ENCODE assay signal across 1 cellular context in the genomic region with DNA sequence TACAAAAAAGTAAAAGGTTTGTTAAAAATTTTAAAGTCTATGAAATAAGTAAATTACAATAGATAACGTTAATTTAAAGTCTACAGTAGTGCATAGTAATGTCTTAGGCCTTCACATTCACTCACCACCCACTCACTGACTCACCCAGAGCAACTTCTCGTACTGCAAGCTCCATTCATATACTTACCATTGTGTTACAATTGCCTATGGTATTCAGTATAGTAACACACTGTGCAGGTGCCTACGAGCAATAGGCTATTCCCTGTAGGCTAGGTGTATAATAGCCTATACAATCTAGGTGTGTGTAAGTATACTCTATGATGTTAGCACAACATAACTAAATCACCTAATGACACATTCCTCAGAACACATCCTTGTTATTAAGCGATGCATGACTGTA.
TF ChIP-seq lines count a peak whose summit lies in the region.

No MANE protein-coding gene starts in this region.

TF ChIP-seq in IMR-90, 13 proteins besides CTCF, POLR2A, EP300 and RAD21 (continued from another document):
- TF ChIP-seq, protein P1, sequence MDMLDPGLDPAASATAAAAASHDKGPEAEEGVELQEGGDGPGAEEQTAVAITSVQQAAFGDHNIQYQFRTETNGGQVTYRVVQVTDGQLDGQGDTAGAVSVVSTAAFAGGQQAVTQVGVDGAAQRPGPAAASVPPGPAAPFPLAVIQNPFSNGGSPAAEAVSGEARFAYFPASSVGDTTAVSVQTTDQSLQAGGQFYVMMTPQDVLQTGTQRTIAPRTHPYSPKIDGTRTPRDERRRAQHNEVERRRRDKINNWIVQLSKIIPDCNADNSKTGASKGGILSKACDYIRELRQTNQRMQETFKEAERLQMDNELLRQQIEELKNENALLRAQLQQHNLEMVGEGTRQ (IDR thresholded peaks at IDR 0.05; ENCODE audit: low read depth, low read length): no peak
